ENCODE assay signal across 28 cellular contexts in genomic region chr4:165194368-165194767, GRCh38.
"Had no signal": no experiment of that assay in that cellular context is flagged by ENCODE, and none has a peak within 500 bp of the region (broad histone marks: within the 10 kb centered on the region; RNA-seq: fewer than 3 reads in every experiment).

No MANE protein-coding gene starts in this region.

- DNase-seq: activated CD4-positive, alpha-beta memory T cell treated with anti-CD3 and anti-CD28 coated beads, Interleukin-2, amount 10 ng/mL, durations not matched to agents 7 days and 5 days; activated CD4-positive, alpha-beta T cell treated with anti-CD3 and anti-CD28 coated beads for 1 hour; activated CD4-positive, alpha-beta T cell treated with anti-CD3 and anti-CD28 coated beads for 36 hours; activated CD4-positive, alpha-beta T cell treated with anti-CD3 and anti-CD28 coated beads for 48 hours; activated CD4-positive, alpha-beta T cell treated with anti-CD3 and anti-CD28 coated beads, Interleukin-2, amount 10 ng/mL, durations not matched to agents 7 days and 5 days; activated CD4-positive, alpha-beta T cell treated with anti-CD3 and anti-CD28 coated beads, Interleukin-2, amount 50 U/mL, for 48 hours; activated CD4-positive, CD25-positive, alpha-beta regulatory T cell; activated CD8-positive, alpha-beta memory T cell treated with anti-CD3 and anti-CD28 coated beads for 24 hours; activated CD8-positive, alpha-beta memory T cell treated with anti-CD3 and anti-CD28 coated beads, Interleukin-2, amount 10 ng/mL, durations not matched to agents 7 days and 5 days; activated CD8-positive, alpha-beta memory T cell treated with anti-CD3 and anti-CD28 coated beads, Interleukin-2, amount 50 U/mL, for 48 hours; activated CD8-positive, alpha-beta T cell treated with anti-CD3 and anti-CD28 coated beads, Interleukin-2, amount 10 ng/mL, durations not matched to agents 7 days and 5 days; activated effector memory CD4-positive, alpha-beta T cell treated with Interleukin-2 at 50 U/mL for 16 hours; activated gamma-delta T cell; activated naive CD4-positive, alpha-beta T cell treated with anti-CD3 and anti-CD28 coated beads, Interleukin-2, amount 50 U/mL, for 16 hours; activated naive CD4-positive, alpha-beta T cell treated with Interleukin-2 at 50 U/mL for 16 hours; activated naive CD8-positive, alpha-beta T cell treated with anti-CD3 and anti-CD28 coated beads for 36 hours; activated T-cell treated with anti-CD3 and anti-CD28 coated beads, Interleukin-2, amount 50 U/mL, for 24 hours; activated T-cell treated with anti-CD3 and anti-CD28 coated beads, Interleukin-2, amount 50 U/mL, for 48 hours; adrenal gland; amniotic stem cell; aorta; body of pancreas; brain microvascular endothelial cell; central memory CD4-positive, alpha-beta T cell; T-helper 1 cell; T-helper 2 cell; T-helper 9 cell; WERI-Rb-1 had no signal
